ENCODE assay signal across 1 cellular context in genomic region chr21:31366825-31367224, GRCh38.
TF ChIP-seq lines count a peak whose summit lies in the region.

No MANE protein-coding gene starts in this region.

TF ChIP-seq in WTC11, 78 proteins besides CTCF, POLR2A, EP300 and RAD21 (continued from another document):
- TF ChIP-seq ZNF281 (CRISPR knock-in tag; IDR thresholded peaks at IDR 0.05): no peak
- no peak for TF ChIP-seq FOXP4 (CRISPR knock-in tag; IDR thresholded peaks at IDR 0.05)
- TF ChIP-seq ATF3 (CRISPR knock-in tag; conservative IDR thresholded peaks at IDR 0.05): no peak
- TF ChIP-seq ZBTB43 (CRISPR knock-in tag; IDR thresholded peaks at IDR 0.05): no peak
- no peak for TF ChIP-seq E2F5 (CRISPR knock-in tag; IDR thresholded peaks at IDR 0.05)
- no peak for TF ChIP-seq ZNF425 (CRISPR knock-in tag; conservative IDR thresholded peaks at IDR 0.05)
TF ChIP-seq in WTC11: peak in this region for 0.
